Comparison of ENCODE assay signal across 24 cellular contexts in the genomic region with DNA sequence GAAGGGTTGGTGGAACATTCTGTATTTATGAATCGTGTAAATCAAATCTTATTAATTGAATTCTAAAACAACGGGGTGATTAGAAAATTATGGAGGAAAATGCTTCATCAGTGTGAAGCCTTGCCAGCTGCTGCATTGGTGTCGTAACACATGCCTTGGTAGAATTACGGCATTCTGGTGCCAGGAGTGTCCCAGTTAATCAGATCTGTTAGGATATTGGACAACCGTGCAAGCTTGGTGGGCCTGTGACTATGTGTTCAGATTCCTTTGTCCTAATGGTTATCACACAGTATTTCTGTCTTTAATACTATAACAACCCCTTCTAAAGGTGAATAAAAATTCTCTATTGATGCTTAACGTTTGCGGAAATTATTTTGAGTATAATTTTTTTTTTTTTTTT.
"Had no signal": no experiment of that assay in that cellular context is flagged by ENCODE, and none has a peak within 500 bp of the region (broad histone marks: within the 10 kb centered on the region; RNA-seq: fewer than 3 reads in every experiment).

No MANE protein-coding gene starts in this region.

- DNase-seq: hippocampal formation; kidney; left colon; left lung; lower lobe of right lung; mammary epithelial cell; mesenchymal stem cell; naive B cell; natural killer cell; nephron progenitor cell; pancreas; posterior cingulate gyrus; right cardiac atrium; small intestine; spleen; stimulated activated CD4-positive, alpha-beta T cell treated with anti-CD3 and anti-CD28 coated beads, Interleukin-4, amount 100 ng/mL, for 24 hours; stimulated activated naive CD4-positive, alpha-beta T cell treated with Interleukin-2 at 50 U/mL for 16 hours; stimulated activated naive CD8-positive, alpha-beta T cell treated with anti-CD3 and anti-CD28 coated beads, Interleukin-15, amount 100 ng/mL, for 72 hours; substantia nigra had no signal

- H3K36me3 ChIP-seq: left lung, lower lobe of right lung, pancreas, prostate gland, spleen, tibial nerve, vagina had no signal

- H3K4me1 ChIP-seq: pancreas, prostate gland, spleen, vagina had no signal

- H3K4me3 ChIP-seq: left lung, lower lobe of right lung, pancreas, prostate gland, spleen, tibial nerve, vagina had no signal

- H3K27ac ChIP-seq: left lung, lower lobe of right lung, pancreas, prostate gland, spleen, tibial nerve, vagina had no signal

- H3K9me3 ChIP-seq: left lung, lower lobe of right lung, pancreas, prostate gland, spleen, tibial nerve, vagina had no signal

- ATAC-seq: left colon; left lung; lower lobe of right lung; natural killer cell; pancreas; right cardiac atrium; sciatic nerve; stimulated activated memory B cell treated with anti-CD40 and anti-IgM and Interleukin-4, amounts not matched to agents 10 μg/mL and 1 μg/mL and 100 μg/mL, for 72 hours; stimulated activated naive CD8-positive, alpha-beta T cell treated with anti-CD3 and anti-CD28 coated beads, Interleukin-15, amount 100 ng/mL, for 72 hours had no signal

- FAIRE-seq: kidney, pancreas, small intestine had no signal

- H3K27me3 ChIP-seq: left lung, pancreas, tibial nerve, vagina had no signal
